22 cellular contexts compared by ENCODE assay signal in the genomic region with DNA sequence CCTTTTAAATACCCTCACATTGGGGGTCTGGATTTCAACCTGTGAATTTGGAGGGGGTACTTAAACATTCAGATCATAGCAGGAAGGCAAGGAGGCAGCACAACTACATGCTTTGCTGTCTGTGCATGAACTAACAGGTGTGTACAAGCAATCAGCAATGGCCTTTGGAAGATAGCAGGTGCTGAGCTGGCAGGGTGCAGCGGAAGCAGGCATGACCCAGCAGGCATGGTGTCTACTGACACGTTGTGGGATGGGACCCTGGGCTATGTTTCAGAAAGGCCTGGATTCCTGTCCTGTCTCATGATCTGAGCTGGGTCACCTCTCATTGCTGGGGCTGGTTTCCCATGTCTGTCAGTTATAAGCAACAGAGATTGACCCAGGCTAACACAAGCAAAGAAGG. TPM values are rescaled to one million over a fixed set of nuclear protein-coding genes. Genes with fewer than 3 reads are reported as not detected.
"Had no signal": no experiment of that assay in that cellular context is flagged by ENCODE, and none has a peak within 500 bp of the region (broad histone marks: within the 10 kb centered on the region; RNA-seq: fewer than 3 reads in every experiment).

No MANE protein-coding gene starts in this region.

- H3K36me3 ChIP-seq: SJSA1 had no signal

- H3K27me3 ChIP-seq: SJSA1 had no signal

- H3K4me3 ChIP-seq: SJSA1, SK-N-MC had no signal

- DNase-seq: IMR-90, Karpas-422, KG1, MM.1S, NCI-H1092 treated with DMSO at 0.1 percent for 48 hours, NCI-H1436, NCI-H187, NCI-H2029, NCI-H2081 treated with DMSO at 0.1 percent for 48 hours, NCI-H2171, NCI-H226, NCI-H446, NCI-H510A, NCI-H524 treated with DMSO at 0.1 percent for 48 hours, NCI-H69, NCI-H774, Right ventricle myocardium superior, RPMI8226, SIG-M5 had no signal

- H3K4me1 ChIP-seq: SJSA1 had no signal

- H3K9me3 ChIP-seq: SJSA1 had no signal

- H3K27ac ChIP-seq: SJSA1, SK-N-MC had no signal

- ATAC-seq: HepG2 had no signal

RNA-seq across cellular contexts. Expression of gene PPP2R2C, which starts 13.9 kb away (rescaled TPM):
- total RNA-seq: IMR-90, SJSA1 had no signal
